1 cellular context compared by ENCODE assay signal in genomic region chr12:62744551-62744950, GRCh38.
TF ChIP-seq lines count a peak whose summit lies in the region.

No MANE protein-coding gene starts in this region.

TF ChIP-seq in GM12878, 131 proteins besides CTCF, POLR2A, EP300 and RAD21 (continued from another document):
- TF ChIP-seq SMC3 (IDR thresholded peaks at IDR 0.05; ENCODE audit: borderline replicate concordance, low read length) = no peak
- TF ChIP-seq PAX5 (IDR thresholded peaks at IDR 0.05; ENCODE audit: borderline replicate concordance, low read depth, low read length) = no peak
- TF ChIP-seq CUX1 (IDR thresholded peaks at IDR 0.05; ENCODE audit: insufficient replicate concordance, low read depth, low read length) = no peak
